ENCODE assay signal across 8 cellular contexts in genomic region chr1:243325305-243325890, GRCh38.
A peak's percentile ranks its signal among the peaks of the same experiment; 100 is the strongest.
DNase-seq lines count a peak whose midpoint lies in the region; ATAC-seq and TF ChIP-seq lines count a peak whose summit lies in the region.

No MANE protein-coding gene starts in this region.

- no peaks in the 10 kb centered on the region for H3K4me1 Mint-ChIP-seq in brain

- H3K9me3 Mint-ChIP-seq in brain = no peaks in the 10 kb centered on the region

- ATAC-seq in HG02885 (IDR thresholded peaks at IDR 0.05; ENCODE audit: poor library complexity, unreplicated experiment) = peak; percentile 68
- ATAC-seq in left lung = peak; percentile 87
- no peak for ATAC-seq in HG03039 (IDR thresholded peaks at IDR 0.05; ENCODE audit: unreplicated experiment)

- H3K27me3 ChIP-seq in left lung = no peaks in the 10 kb centered on the region

- no peaks in the 10 kb centered on the region for H3K27me3 Mint-ChIP-seq in brain

- peak; percentile 15 to 26 for DNase-seq in stimulated activated CD4-positive, alpha-beta T cell treated with anti-CD3 and anti-CD28 coated beads, Interleukin-2, amount 100 ng/mL, for 48 hours
- no peak for DNase-seq in stimulated activated CD4-positive, alpha-beta T cell treated with anti-CD3 and anti-CD28 coated beads, Interleukin-15, amount 100 ng/mL, for 24 hours
- peak; percentile 35 for DNase-seq in NCI-H748 (lab: John Stamatoyannopoulos, UW; ENCODE audit: unreplicated experiment)
- no peak for DNase-seq in left lung
- DNase-seq in mesenteric fat pad (ENCODE audit: low spot score) = no peak

- no peaks in the 10 kb centered on the region for H3K9me3 ChIP-seq in left lung

- intact Hi-C loops in left lung (cut with DNase I) = no loop called here

- no peak overlapping the region for H3K27ac ChIP-seq in left lung

- no peak overlapping the region for H3K4me3 Mint-ChIP-seq in brain

- no peak overlapping the region for H3K4me3 ChIP-seq in left lung

- H3K36me3 ChIP-seq in left lung = peaks cover 0 to 2% of the 10 kb centered on the region in 2 donors

- H3K4me1 ChIP-seq in left lung = peaks cover 0 to 14% of the 10 kb centered on the region in 2 donors

- peak; percentile 86 to 90 for TF ChIP-seq CTCF in brain (conservative IDR thresholded peaks at IDR 0.05)
- peak; percentile 69 to 70 for TF ChIP-seq CTCF in left lung (IDR thresholded peaks at IDR 0.05)

- H3K36me3 Mint-ChIP-seq in brain = peaks cover 7% of the 10 kb centered on the region

- no peak overlapping the region for H3K27ac Mint-ChIP-seq in brain

Comparison
In these comparisons a context has a peak if more than half of its experiments do, and no peak if none do; other contexts are left out.
1. DNase-seq: peak in stimulated activated CD4-positive, alpha-beta T cell treated with anti-CD3 and anti-CD28 coated beads, Interleukin-2, amount 100 ng/mL, for 48 hours (2 of 2) and NCI-H748 (single experiment); none in stimulated activated CD4-positive, alpha-beta T cell treated with anti-CD3 and anti-CD28 coated beads, Interleukin-15, amount 100 ng/mL, for 24 hours (single experiment), left lung (0 of 2) and mesenteric fat pad (single experiment).